In genomic region chr6:41730531-41731436, GRCh38 we compare ENCODE assay signal across 2 cellular contexts.
A peak's percentile ranks its signal among the peaks of the same experiment; 100 is the strongest.
TF ChIP-seq lines count a peak whose summit lies in the region.

No MANE protein-coding gene starts in this region.

TF ChIP-seq in IMR-90, 13 proteins besides CTCF, POLR2A, EP300 and RAD21:
- TF ChIP-seq CHD1 (IDR thresholded peaks at IDR 0.05; ENCODE audit: low read depth, low read length): no peak
- no peak for TF ChIP-seq USF2 (IDR thresholded peaks at IDR 0.05; ENCODE audit: low read depth, low read length)
- no peak for TF ChIP-seq MXI1 (IDR thresholded peaks at IDR 0.05; ENCODE audit: borderline replicate concordance, low read depth, low read length)
- no peak for TF ChIP-seq BHLHE40 (IDR thresholded peaks at IDR 0.05; ENCODE audit: low read depth, low read length)
- no peak for TF ChIP-seq RFX5 (IDR thresholded peaks at IDR 0.05; ENCODE audit: low read depth, low read length)
- TF ChIP-seq CEBPB (IDR thresholded peaks at IDR 0.05; ENCODE audit: low read depth, low read length): no peak
- no peak for TF ChIP-seq MAZ (IDR thresholded peaks at IDR 0.05; ENCODE audit: borderline replicate concordance, low read depth, low read length)
- TF ChIP-seq MAFK (IDR thresholded peaks at IDR 0.05; ENCODE audit: low read depth, low read length): no peak

TF ChIP-seq in K562, 482 proteins besides CTCF, POLR2A, EP300 and RAD21:
- TF ChIP-seq ZBTB34 (CRISPR knock-in tag; IDR thresholded peaks at IDR 0.05): no peak
- TF ChIP-seq EHMT2 (IDR thresholded peaks at IDR 0.05): no peak
- TF ChIP-seq TARDBP (IDR thresholded peaks at IDR 0.05): no peak
- no peak for TF ChIP-seq PURB (CRISPR knock-in tag; IDR thresholded peaks at IDR 0.05; ENCODE audit: low read depth)
- no peak for TF ChIP-seq TCF15 (CRISPR knock-in tag; IDR thresholded peaks at IDR 0.05)
- TF ChIP-seq PRMT5 (CRISPR knock-in tag; IDR thresholded peaks at IDR 0.05): no peak
- no peak for TF ChIP-seq BMI1 (IDR thresholded peaks at IDR 0.05; ENCODE audit: low read length)
- TF ChIP-seq MCM2 (IDR thresholded peaks at IDR 0.05; ENCODE audit: low read depth): no peak
- TF ChIP-seq ETS2 (tag; IDR thresholded peaks at IDR 0.05; ENCODE audit: borderline replicate concordance, poor library complexity, severe bottlenecking): no peak
- TF ChIP-seq JUNB (CRISPR knock-in tag; conservative IDR thresholded peaks at IDR 0.05): no peak
- TF ChIP-seq MCM7 (IDR thresholded peaks at IDR 0.05): no peak
- no peak for TF ChIP-seq ZBTB43 (CRISPR knock-in tag; IDR thresholded peaks at IDR 0.05)
- 0 out of 2 replicates have a peak, but pooled peaks have one; percentile 27 for TF ChIP-seq RREB1 (CRISPR knock-in tag; IDR thresholded peaks at IDR 0.05)
- TF ChIP-seq NFRKB (IDR thresholded peaks at IDR 0.05; ENCODE audit: low read depth): no peak
- no peak for TF ChIP-seq TFAP4 (CRISPR knock-in tag; IDR thresholded peaks at IDR 0.05; ENCODE audit: borderline replicate concordance)
- no peak for TF ChIP-seq CBX5 (IDR thresholded peaks at IDR 0.05; ENCODE audit: borderline replicate concordance, low read depth)
- no peak for TF ChIP-seq RBM22 (IDR thresholded peaks at IDR 0.05; ENCODE audit: low read depth, low read length, poor library complexity, severe bottlenecking)
- TF ChIP-seq CUX1 (CRISPR knock-in tag; IDR thresholded peaks at IDR 0.05): no peak
- no peak for TF ChIP-seq ELK1 (CRISPR knock-in tag; IDR thresholded peaks at IDR 0.05)
- no peak for TF ChIP-seq CEBPG (CRISPR knock-in tag; IDR thresholded peaks at IDR 0.05)
- no peak for TF ChIP-seq CEBPG (tag; conservative IDR thresholded peaks at IDR 0.05 in 1 of 2, IDR thresholded peaks at IDR 0.05 in 1 of 2)
- no peak for TF ChIP-seq TRIM25 (IDR thresholded peaks at IDR 0.05; ENCODE audit: borderline replicate concordance)
- TF ChIP-seq ZBTB9 (CRISPR knock-in tag; IDR thresholded peaks at IDR 0.05): 0 out of 2 replicates have a peak, but pooled peaks have one; percentile 26
- no peak for TF ChIP-seq ZNF140 (CRISPR knock-in tag; IDR thresholded peaks at IDR 0.05)
- TF ChIP-seq ZBTB1 (CRISPR knock-in tag; IDR thresholded peaks at IDR 0.05; ENCODE audit: borderline replicate concordance, low read depth): no peak
- no peak for TF ChIP-seq ATF1 (CRISPR knock-in tag; IDR thresholded peaks at IDR 0.05)
- 0 out of 2 replicates have a peak, but pooled peaks have one; percentile 29 for TF ChIP-seq ATF1 (tag; IDR thresholded peaks at IDR 0.05)
- TF ChIP-seq YBX1 (IDR thresholded peaks at IDR 0.05): no peak
